In the genomic region with DNA sequence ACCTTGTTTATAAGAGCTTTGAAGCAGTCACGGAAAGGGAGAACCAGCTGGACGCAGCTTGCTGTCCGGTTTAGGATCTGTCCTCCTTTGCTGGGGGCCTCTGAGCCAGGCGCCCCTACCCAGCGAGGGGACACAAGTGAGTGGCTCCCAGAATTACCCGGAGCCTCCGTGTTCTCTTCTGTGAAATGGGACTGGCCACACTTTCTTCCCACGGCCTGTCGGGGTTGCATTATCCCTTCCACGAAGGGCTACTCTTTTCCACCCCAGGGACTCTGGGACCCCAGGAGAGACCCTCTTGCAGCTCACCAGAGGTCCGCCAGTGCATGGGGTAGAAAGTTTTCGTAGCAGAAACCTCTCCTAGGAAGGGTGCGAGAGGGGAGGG, we compare ENCODE assay signal across 10 cellular contexts. TPM values are rescaled to one million over a fixed set of nuclear protein-coding genes. Genes with fewer than 3 reads are reported as not detected.
DNase-seq lines count a peak whose midpoint lies in the region; ATAC-seq and TF ChIP-seq lines count a peak whose summit lies in the region.
"Had no signal": no experiment of that assay in that cellular context is flagged by ENCODE, and none has a peak within 500 bp of the region (broad histone marks: within the 10 kb centered on the region; RNA-seq: fewer than 3 reads in every experiment).

No MANE protein-coding gene starts in this region.

- H3K9me3 ChIP-seq in mesenchymal stem cell (ENCODE audit: control insufficient read depth, low read length): no peaks in the 10 kb centered on the region
- no peaks in the 10 kb centered on the region for H3K9me3 ChIP-seq in transverse colon

- no peak overlapping the region for H2BK15ac ChIP-seq in mesenchymal stem cell (ENCODE audit: low read depth, poor library complexity, severe bottlenecking)

- TF ChIP-seq CTCF in astrocyte of the spinal cord (IDR thresholded peaks at IDR 0.05; ENCODE audit: low read depth, low read length) (no peak), transverse colon (IDR thresholded peaks at IDR 0.05) (no peak)

- H3K36me3 Mint-ChIP-seq in activated naive CD4-positive, alpha-beta T cell treated with anti-CD3 and anti-CD28 coated beads, Interleukin-2, amount 10 ng/mL, durations not matched to agents 7 days and 5 days: no peaks in the 10 kb centered on the region

- no peak for TF ChIP-seq EP300 in transverse colon (IDR thresholded peaks at IDR 0.05; ENCODE audit: low read depth)

- peak overlapping the region; percentile 66 for H3K4me3 Mint-ChIP-seq in activated naive CD4-positive, alpha-beta T cell treated with anti-CD3 and anti-CD28 coated beads, Interleukin-2, amount 10 ng/mL, durations not matched to agents 7 days and 5 days

- H3K9me3 Mint-ChIP-seq in activated naive CD4-positive, alpha-beta T cell treated with anti-CD3 and anti-CD28 coated beads, Interleukin-2, amount 10 ng/mL, durations not matched to agents 7 days and 5 days: no peaks in the 10 kb centered on the region

- peak overlapping the region; percentile 96 for H4K8ac ChIP-seq in mesenchymal stem cell (ENCODE audit: low read length)

- H2AK5ac ChIP-seq in mesenchymal stem cell (ENCODE audit: low read length, severe bottlenecking): no peak overlapping the region

- peak overlapping the region; percentile 56 for H4K91ac ChIP-seq in mesenchymal stem cell (ENCODE audit: low read length)

- H3K27ac ChIP-seq in mesenchymal stem cell (ENCODE audit: low read length, poor library complexity, severe bottlenecking): no peak overlapping the region
- H3K27ac ChIP-seq in transverse colon: peak overlapping the region; percentile 69 to 79 (median 76)

- H3K14ac ChIP-seq in mesenchymal stem cell (ENCODE audit: low read length in 2 of 2): no peak overlapping the region

- H3K36me3 ChIP-seq in mesenchymal stem cell (ENCODE audit: control insufficient read depth in 1 of 2, insufficient read depth in 2 of 2, low read depth in 1 of 2, low read length in 2 of 2) (no peaks in the 10 kb centered on the region), transverse colon (no peaks in the 10 kb centered on the region)

- H3K18ac ChIP-seq in mesenchymal stem cell (ENCODE audit: low read depth in 1 of 2, low read length in 2 of 2): peak overlapping the region in 1 of 2 experiments; percentile 86

- no peak overlapping the region for H3K27ac Mint-ChIP-seq in activated naive CD4-positive, alpha-beta T cell treated with anti-CD3 and anti-CD28 coated beads, Interleukin-2, amount 10 ng/mL, durations not matched to agents 7 days and 5 days

- H2BK120ac ChIP-seq in mesenchymal stem cell (ENCODE audit: low read depth, low read length): no peak overlapping the region

- CTCF ChIA-PET in activated naive CD4-positive, alpha-beta T cell treated with anti-CD3 and anti-CD28 coated beads, Interleukin-2, amount 10 ng/mL, durations not matched to agents 7 days and 5 days (lab: Charles Lee): interaction anchor here (1.0 kb wide), 1 partner anchor 11 kb away, joined by 3 read pairs; no protein-coding TSS in a partner anchor

- no peak overlapping the region for H2BK12ac ChIP-seq in mesenchymal stem cell (ENCODE audit: low read length in 2 of 2)

- H3K4me3 ChIP-seq in astrocyte of the spinal cord (ENCODE audit: low read depth, low read length) (peak overlapping the region; percentile 49), mesenchymal stem cell (ENCODE audit: insufficient read depth in 1 of 2, low read depth in 1 of 2, low read length in 2 of 2) (peak overlapping the region in 1 of 2 experiments; percentile 76), transverse colon (peak overlapping the region in 3 of 4 donors; percentile 57 to 76 (median 62))

- in situ Hi-C loops in astrocyte of the spinal cord (cut with HindIII; ENCODE audit: low sequenced_read_pairs): no loop called here
- in situ Hi-C loops in transverse colon (cut with MboI; ENCODE audit: low pct_ligation_motif_present in 1 of 4, low pct_unique_long_range_greater_than_20kb in 1 of 4, low sequenced_read_pairs in 3 of 4): no loop called here

- no peak overlapping the region for H2BK5ac ChIP-seq in mesenchymal stem cell (ENCODE audit: low read depth, low read length, poor library complexity, severe bottlenecking)

- WGBS in mesenchymal stem cell: 77% methylated on average over 13 of the region's 13 CpGs
- WGBS in transverse colon (ENCODE audit: low coverage in 1 of 2), 2 donors: 69 to 74% methylated on average over 6 to 13 of the region's 13 CpGs

- peak overlapping the region; percentile 65 for H3K9ac ChIP-seq in mesenchymal stem cell (ENCODE audit: low read length)

- peaks cover 0 to 38% of the 10 kb centered on the region in 2 experiments for H3K27me3 ChIP-seq in mesenchymal stem cell (ENCODE audit: control insufficient read depth in 1 of 2, insufficient read depth in 1 of 2, low read length in 2 of 2)
- H3K27me3 ChIP-seq in transverse colon: peaks cover 9% of the 10 kb centered on the region

- peak overlapping the region; percentile 93 for H3K4me2 ChIP-seq in mesenchymal stem cell (ENCODE audit: low read length, poor library complexity, severe bottlenecking)

- H3K4me1 Mint-ChIP-seq in activated naive CD4-positive, alpha-beta T cell treated with anti-CD3 and anti-CD28 coated beads, Interleukin-2, amount 10 ng/mL, durations not matched to agents 7 days and 5 days: peaks cover 15% of the 10 kb centered on the region

- no peak for TF ChIP-seq POLR2A in transverse colon (IDR thresholded peaks at IDR 0.05)

- no peak for DNase-seq in activated naive CD4-positive, alpha-beta T cell treated with anti-CD3 and anti-CD28 coated beads, Interleukin-2, amount 10 ng/mL, durations not matched to agents 7 days and 5 days
- DNase-seq in activated naive CD4-positive, alpha-beta T cell treated with anti-CD3 and anti-CD28 coated beads, Interleukin-2, amount 50 U/mL, for 16 hours: no peak
- DNase-seq in astrocyte of the spinal cord (ENCODE audit: low read depth, low spot score): no peak
- DNase-seq in mesenchymal stem cell: no peak
- no peak for DNase-seq in transverse colon
- DNase-seq in stimulated activated CD4-positive, alpha-beta T cell treated with anti-CD3 and anti-CD28 coated beads, Interleukin-2, amount 100 ng/mL, for 48 hours: no peak
- no peak for DNase-seq in HK-2 (ENCODE audit: unreplicated experiment)
- DNase-seq: NCI-H1417 had no signal

- H3K4me1 ChIP-seq in mesenchymal stem cell (ENCODE audit: control insufficient read depth, insufficient read depth, low read depth, low read length): peaks cover 27% of the 10 kb centered on the region
- peaks cover 0 to 30% (median 13%) of the 10 kb centered on the region in 4 donors for H3K4me1 ChIP-seq in transverse colon

- H3K4ac ChIP-seq in mesenchymal stem cell (ENCODE audit: low read depth in 1 of 2, low read length in 2 of 2): peak overlapping the region; percentile 52 to 71

- H3K79me1 ChIP-seq in mesenchymal stem cell (replicated peaks; ENCODE audit: low read length, poor library complexity, severe bottlenecking): peaks cover 1% of the 10 kb centered on the region

- no peak for ATAC-seq in HG03342 (IDR thresholded peaks at IDR 0.05; ENCODE audit: unreplicated experiment)

- intact Hi-C loops in transverse colon (cut with DNase I; ENCODE audit: low total_unique reads): no loop called here

- H3K27me3 Mint-ChIP-seq in activated naive CD4-positive, alpha-beta T cell treated with anti-CD3 and anti-CD28 coated beads, Interleukin-2, amount 10 ng/mL, durations not matched to agents 7 days and 5 days: peaks cover 60% of the 10 kb centered on the region

- H2AFZ ChIP-seq in mesenchymal stem cell (ENCODE audit: low read depth, low read length): no peak overlapping the region

- no peak overlapping the region for H3K23ac ChIP-seq in mesenchymal stem cell (ENCODE audit: low read length in 2 of 2)

RNA-seq across cellular contexts. Expression of gene GBGT1, which starts 0.5 kb away (rescaled TPM):
- polyA plus RNA-seq in mesenchymal stem cell (2013, experiment 1 of 2): 15.3 TPM
- polyA plus RNA-seq in mesenchymal stem cell (2013, experiment 2 of 2): 14.4 TPM
- total RNA-seq in transverse colon: 10 to 100 TPM in 3 of 4 donors, 1 to 10 TPM in 1; 4.1 to 15.7 (median 11.8) TPM

RNA-seq across cellular contexts. Expression of gene RALGDS, which starts 43.2 kb away (rescaled TPM):
- polyA plus RNA-seq in mesenchymal stem cell (2013, experiment 1 of 2): 30.8 TPM
- polyA plus RNA-seq in mesenchymal stem cell (2013, experiment 2 of 2): 27.5 TPM
- total RNA-seq in transverse colon: 100 to 1,000 TPM in 1 of 4 donors, 10 to 100 TPM in 3; 50.5 to 233 (median 58.2) TPM

RNA-seq across cellular contexts. Expression of gene OBP2B, which starts 44.9 kb away (rescaled TPM):
- not detected for polyA plus RNA-seq in mesenchymal stem cell (2013, experiment 1 of 2)
- not detected for polyA plus RNA-seq in mesenchymal stem cell (2013, experiment 2 of 2)
- not detected for total RNA-seq in transverse colon
- total RNA-seq: lung had no signal
- polyA plus RNA-seq: lung had no signal
